25 cellular contexts compared by ENCODE assay signal in the genomic region with DNA sequence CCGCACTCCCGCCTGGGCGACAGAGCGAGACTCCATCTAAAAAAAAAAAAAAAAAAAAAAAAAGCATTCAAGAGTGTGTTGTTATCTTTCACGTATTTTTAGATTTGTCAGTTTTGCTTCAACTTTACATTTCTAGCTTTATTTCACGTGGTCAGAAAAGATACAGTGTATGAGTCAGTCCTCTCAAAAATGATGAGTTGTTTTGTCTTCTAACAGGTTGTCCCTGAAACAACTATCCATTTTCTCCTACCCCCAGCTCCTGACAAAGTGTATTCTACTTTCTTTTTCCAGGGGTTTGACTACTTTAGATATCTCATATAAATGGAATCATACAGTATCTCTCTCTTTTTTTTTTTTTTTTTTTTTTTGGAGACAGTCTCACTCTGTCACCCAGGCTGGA. TPM values are rescaled to one million over a fixed set of nuclear protein-coding genes. Genes with fewer than 3 reads are reported as not detected.
"Had no signal": no experiment of that assay in that cellular context is flagged by ENCODE, and none has a peak within 500 bp of the region (broad histone marks: within the 10 kb centered on the region; RNA-seq: fewer than 3 reads in every experiment).

No MANE protein-coding gene starts in this region.

- H3K27ac ChIP-seq: coronary artery, dorsolateral prefrontal cortex, esophagus muscularis mucosa, foreskin keratinocyte, gastroesophageal sphincter, heart right ventricle, left lung, lower lobe of right lung had no signal

- H3K27me3 ChIP-seq: dorsolateral prefrontal cortex, esophagus muscularis mucosa, foreskin keratinocyte, gastroesophageal sphincter, heart right ventricle, left lung had no signal

- H3K9me3 ChIP-seq: gastroesophageal sphincter had no signal

- H3K4me3 Mint-ChIP-seq: memory B cell; naive thymus-derived CD4-positive, alpha-beta T cell had no signal

- ATAC-seq: foreskin keratinocyte; gastroesophageal sphincter; heart right ventricle; left cardiac atrium; left lung; left ventricle myocardium superior; lower lobe of right lung; naive thymus-derived CD4-positive, alpha-beta T cell had no signal

- H3K4me1 ChIP-seq: foreskin keratinocyte, gastroesophageal sphincter, left lung, lower lobe of right lung had no signal

- DNase-seq: dermis blood vessel endothelial cell; dorsolateral prefrontal cortex; effector CD4-positive, alpha-beta T cell; effector memory CD4-positive, alpha-beta T cell; foreskin keratinocyte; glutamatergic neuron; head of caudate nucleus; heart right ventricle; hippocampal formation; left cardiac atrium; left lung; left ventricle myocardium superior; lower lobe of right lung; mesendoderm; midbrain; naive thymus-derived CD4-positive, alpha-beta T cell had no signal

- FAIRE-seq: endothelial cell of umbilical vein, frontal cortex, islet of Langerhans, keratinocyte had no signal

- H3K4me1 Mint-ChIP-seq: memory B cell had no signal

- H3K36me3 ChIP-seq: esophagus muscularis mucosa, gastroesophageal sphincter, heart right ventricle, left lung, lower lobe of right lung had no signal

- H3K4me3 ChIP-seq: coronary artery, dorsolateral prefrontal cortex, esophagus muscularis mucosa, gastroesophageal sphincter, heart right ventricle, left lung, lower lobe of right lung had no signal

- H3K27ac Mint-ChIP-seq: memory B cell; naive thymus-derived CD4-positive, alpha-beta T cell had no signal

RNA-seq across cellular contexts. Expression of gene ZNF695, which starts 5.5 kb away (rescaled TPM):
- total RNA-seq: esophagus muscularis mucosa, gastroesophageal sphincter, left ventricle myocardium superior, lower leg skin, lower lobe of right lung had no signal
- polyA plus RNA-seq: naive thymus-derived CD4-positive, alpha-beta T cell had no signal
